In the genomic region with DNA sequence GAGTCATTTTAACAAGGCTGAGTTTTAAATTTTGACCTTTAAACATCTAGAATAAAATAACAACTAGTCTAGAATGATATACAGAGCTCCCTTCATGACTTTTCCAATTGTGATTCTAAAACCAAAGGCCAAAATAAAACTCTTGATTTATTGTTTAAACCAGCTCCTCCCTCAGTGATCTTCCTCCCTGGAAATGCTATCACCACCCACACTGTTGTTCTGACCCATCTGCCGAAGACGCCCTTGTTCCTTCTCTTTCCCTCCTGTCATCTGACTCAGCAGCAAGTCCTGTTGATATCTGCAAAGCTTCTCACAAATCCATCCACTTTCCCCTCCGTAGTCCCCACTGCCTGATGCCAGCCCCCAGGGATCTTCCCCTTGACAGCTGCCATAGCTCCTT, we compare ENCODE assay signal across 34 cellular contexts.
"Had no signal": no experiment of that assay in that cellular context is flagged by ENCODE, and none has a peak within 500 bp of the region (broad histone marks: within the 10 kb centered on the region; RNA-seq: fewer than 3 reads in every experiment).

No MANE protein-coding gene starts in this region.

- H3K4me3 ChIP-seq: cardiac muscle cell, MG63, PC-9 had no signal

- H3K36me3 ChIP-seq: brain microvascular endothelial cell, cardiac muscle cell, MG63, WERI-Rb-1 had no signal

- H3K27me3 ChIP-seq: brain microvascular endothelial cell, MG63 had no signal

- H3K9me3 ChIP-seq: MG63 had no signal

- H3K4me2 ChIP-seq: PC-9 had no signal

- H3K27ac ChIP-seq: brain microvascular endothelial cell, cardiac muscle cell, PC-9, WERI-Rb-1 had no signal

- FAIRE-seq: RCC 7860 had no signal

- ATAC-seq: activated CD8-positive, alpha-beta memory T cell treated with anti-CD3 and anti-CD28 coated beads, Interleukin-2, amount 10 ng/mL, durations not matched to agents 7 days and 5 days; activated naive CD8-positive, alpha-beta T cell treated with anti-CD3 and anti-CD28 coated beads, Interleukin-2, amount 50 U/mL, for 24 hours had no signal

- DNase-seq: activated CD4-positive, alpha-beta memory T cell treated with anti-CD3 and anti-CD28 coated beads, Interleukin-2, amount 10 ng/mL, durations not matched to agents 7 days and 5 days; activated CD4-positive, alpha-beta T cell treated with anti-CD3 and anti-CD28 coated beads for 1 hour; activated CD4-positive, alpha-beta T cell treated with anti-CD3 and anti-CD28 coated beads for 48 hours; activated CD4-positive, CD25-positive, alpha-beta regulatory T cell; activated CD8-positive, alpha-beta memory T cell treated with anti-CD3 and anti-CD28 coated beads for 24 hours; activated CD8-positive, alpha-beta memory T cell treated with anti-CD3 and anti-CD28 coated beads, Interleukin-2, amount 10 ng/mL, durations not matched to agents 7 days and 5 days; activated CD8-positive, alpha-beta memory T cell treated with anti-CD3 and anti-CD28 coated beads, Interleukin-2, amount 50 U/mL, for 48 hours; activated effector memory CD4-positive, alpha-beta T cell treated with Interleukin-2 at 50 U/mL for 16 hours; activated naive CD4-positive, alpha-beta T cell treated with anti-CD3 and anti-CD28 coated beads, Interleukin-2, amount 10 ng/mL, durations not matched to agents 7 days and 5 days; activated naive CD8-positive, alpha-beta T cell treated with anti-CD3 and anti-CD28 coated beads, Interleukin-2, amount 50 U/mL, for 24 hours; activated T-cell treated with anti-CD3 and anti-CD28 coated beads, Interleukin-2, amount 50 U/mL, for 48 hours; amniotic stem cell; aorta; brain microvascular endothelial cell; Karpas-422; MG63; NCI-H1048; NCI-H1105 treated with DMSO at 0.1 percent for 48 hours; NCI-H1436; NCI-H1694; NCI-H1930; NCI-H2081 treated with DMSO at 0.1 percent for 48 hours; NCI-H226; NCI-H446 treated with DMSO at 0.1 percent for 48 hours; NCI-H526; NCI-H748 treated with DMSO at 0.1 percent for 48 hours; NK-92 treated with Interleukin-12 subunit alpha and Interleukin-12 subunit beta, amount 100 ng/mL, for 24 hours; PC-9; Right ventricle myocardium superior; SW 1271; T1000; WERI-Rb-1 had no signal
